11 cellular contexts compared by ENCODE assay signal in genomic region chr10:5691786-5692185, GRCh38. TPM values are rescaled to one million over a fixed set of nuclear protein-coding genes. Genes with fewer than 3 reads are reported as not detected.
DNase-seq lines count a peak whose midpoint lies in the region; ATAC-seq and TF ChIP-seq lines count a peak whose summit lies in the region.
"Had no signal": no experiment of that assay in that cellular context is flagged by ENCODE, and none has a peak within 500 bp of the region (broad histone marks: within the 10 kb centered on the region; RNA-seq: fewer than 3 reads in every experiment).

No MANE protein-coding gene starts in this region.

- no peaks in the 10 kb centered on the region for H3K9me3 ChIP-seq in Loucy (ENCODE audit: insufficient read depth, low read depth, low read length)
- H3K9me3 ChIP-seq: pancreas had no signal

- H3K4me1 Mint-ChIP-seq in central memory CD8-positive, alpha-beta T cell: peaks cover 40% of the 10 kb centered on the region
- peaks cover 46 to 51% of the 10 kb centered on the region in 2 donors for H3K4me1 Mint-ChIP-seq in natural killer cell

- H3K36me3 Mint-ChIP-seq in central memory CD8-positive, alpha-beta T cell (ENCODE audit: insufficient read depth): no peaks in the 10 kb centered on the region
- no peaks in the 10 kb centered on the region for H3K36me3 Mint-ChIP-seq in natural killer cell

- H3K36me3 ChIP-seq in GM06990 (ENCODE audit: control insufficient read depth, insufficient read depth, low read length) (no peaks in the 10 kb centered on the region; the same call in 1 of the 2 replicates), Loucy (ENCODE audit: insufficient read depth, low read length) (no peaks in the 10 kb centered on the region)
- H3K36me3 ChIP-seq: pancreas had no signal

- no peak overlapping the region for H2AFZ ChIP-seq in Loucy (ENCODE audit: low read length)

- peak overlapping the region; percentile 58 for H3K4me3 Mint-ChIP-seq in central memory CD8-positive, alpha-beta T cell
- H3K4me3 Mint-ChIP-seq in natural killer cell: no peak overlapping the region

- TF ChIP-seq CTCF in GM06990 (IDR thresholded peaks at IDR 0.05; ENCODE audit: insufficient read depth, low read length, poor library complexity, severe bottlenecking): no peak
- no peak for TF ChIP-seq CTCF in Loucy (conservative IDR thresholded peaks at IDR 0.05; ENCODE audit: low read length)
- no peak for TF ChIP-seq CTCF in natural killer cell (IDR thresholded peaks at IDR 0.05)

- H3K4me1 ChIP-seq in Loucy (ENCODE audit: insufficient read depth, low read length, poor library complexity, severe bottlenecking): peaks cover 83% of the 10 kb centered on the region

- no peak overlapping the region for H3K27ac Mint-ChIP-seq in central memory CD8-positive, alpha-beta T cell (ENCODE audit: low read depth)
- peak overlapping the region; percentile 92 to 97 for H3K27ac Mint-ChIP-seq in natural killer cell

- ATAC-seq in central memory CD8-positive, alpha-beta T cell (replicated peaks; ENCODE audit: extremely low read depth, poor library complexity, severe bottlenecking): no peak
- no peak for ATAC-seq in natural killer cell

- H4K20me1 ChIP-seq in Loucy (ENCODE audit: insufficient read depth, low read length, poor library complexity, severe bottlenecking): peaks cover 81% of the 10 kb centered on the region

- H3K4me3 ChIP-seq in GM06990 (replicated peaks; ENCODE audit: low read depth, low read length) (peak overlapping the region; percentile 58), Loucy (ENCODE audit: low read length, poor library complexity, severe bottlenecking) (peak overlapping the region; percentile 79)

- no peaks in the 10 kb centered on the region for H3K27me3 Mint-ChIP-seq in central memory CD8-positive, alpha-beta T cell
- no peaks in the 10 kb centered on the region for H3K27me3 Mint-ChIP-seq in natural killer cell (ENCODE audit: low read depth in 2 of 2)

- peak overlapping the region; percentile 86 for H3K9ac ChIP-seq in Loucy (ENCODE audit: low read depth, low read length, poor library complexity, severe bottlenecking)

- peak overlapping the region; percentile 97 for H3K4me2 ChIP-seq in Loucy (ENCODE audit: low read depth, low read length, poor library complexity, severe bottlenecking)

- H3K27me3 ChIP-seq in GM06990 (replicated peaks; ENCODE audit: control insufficient read depth, insufficient read depth, low read length): no peaks in the 10 kb centered on the region
- H3K27me3 ChIP-seq in Loucy (ENCODE audit: insufficient read depth, low read length, poor library complexity, severe bottlenecking): no peaks in the 10 kb centered on the region
- H3K27me3 ChIP-seq: pancreas had no signal

- no peaks in the 10 kb centered on the region for H3K9me3 Mint-ChIP-seq in central memory CD8-positive, alpha-beta T cell
- H3K9me3 Mint-ChIP-seq in natural killer cell: no peaks in the 10 kb centered on the region

- no peak for DNase-seq in GM06990 (ENCODE audit: extremely low read depth, insufficient read length)
- DNase-seq in central memory CD8-positive, alpha-beta T cell (ENCODE audit: low spot score in 2 of 2): no peak
- no peak for DNase-seq in natural killer cell
- no peak for DNase-seq in HuH-7 (ENCODE audit: low spot score)
- DNase-seq in NCI-H1092 (lab: John Stamatoyannopoulos, UW): no peak
- no peak for DNase-seq in COR-L47 (lab: John Stamatoyannopoulos, UW)
- DNase-seq: activated CD4-positive, alpha-beta T cell treated with anti-CD3 and anti-CD28 coated beads, Interleukin-2, amount 50 U/mL, for 48 hours; DMS79 treated with DMSO at 0.1 percent for 48 hours; HCEC 1CT had no signal

- intact Hi-C loops in natural killer cell (cut with micrococcal nuclease): loop anchor here (1.0 to 10.0 kb wide), 3 partner anchors 7 to 283 kb away; partner anchors contain the start of genes IL15RA and TASOR2

- H3K9me2 ChIP-seq in Loucy (replicated peaks; ENCODE audit: low read depth, low read length): no peaks in the 10 kb centered on the region

- no peaks in the 10 kb centered on the region for H3F3A ChIP-seq in Loucy (ENCODE audit: low read depth)

- H3K79me2 ChIP-seq in Loucy (ENCODE audit: insufficient read depth, low read length): peaks cover 99% of the 10 kb centered on the region

RNA-seq across cellular contexts. Expression of gene TASOR2, which starts 7.1 kb away (rescaled TPM):
- total RNA-seq in natural killer cell: 10 to 100 TPM; 64.4 to 88.7 (median 66.4) TPM

RNA-seq across cellular contexts. Expression of gene ASB13, which starts 25.4 kb away (rescaled TPM):
- 1 to 10 TPM in 2 of 3 donors, under 1 TPM in 1; 0.99 to 2.4 (median 1.4) TPM for total RNA-seq in natural killer cell
